Comparison of ENCODE assay signal across 9 cellular contexts in the genomic region with DNA sequence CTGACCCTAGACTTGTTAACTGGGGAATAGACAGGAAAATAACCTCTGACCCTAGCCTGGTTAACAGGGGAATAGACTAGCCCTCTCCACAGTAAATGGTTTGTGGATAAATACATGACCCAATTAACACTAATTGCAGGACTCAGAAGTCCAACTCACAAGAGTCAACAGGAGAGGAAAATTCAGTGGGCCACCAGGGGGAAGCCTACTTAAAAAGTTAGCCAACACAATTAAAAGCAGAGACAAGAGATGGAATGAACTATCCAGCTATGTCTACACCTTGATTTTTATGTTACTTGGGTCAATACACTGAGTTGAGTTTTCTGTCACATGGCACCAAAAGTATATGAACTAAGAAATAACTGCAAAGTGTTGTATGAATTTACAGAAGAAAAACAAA.
A peak's percentile ranks its signal among the peaks of the same experiment; 100 is the strongest.
DNase-seq lines count a peak whose midpoint lies in the region; ATAC-seq, FAIRE-seq and TF ChIP-seq lines count a peak whose summit lies in the region.
"Had no signal": no experiment of that assay in that cellular context is flagged by ENCODE, and none has a peak within 500 bp of the region (broad histone marks: within the 10 kb centered on the region; RNA-seq: fewer than 3 reads in every experiment).

No MANE protein-coding gene starts in this region.

- H3K27ac ChIP-seq in endothelial cell of umbilical vein (ENCODE audit: insufficient read depth, low read depth, low read length) (no peak overlapping the region), psoas muscle (no peak overlapping the region)
- H3K27ac ChIP-seq: BLaER1 had no signal

- peaks cover 38% of the 10 kb centered on the region for H3K4me1 Mint-ChIP-seq in activated CD4-positive, alpha-beta T cell treated with anti-CD3 and anti-CD28 coated beads, Interleukin-2, amount 10 ng/mL, durations not matched to agents 24 days and 14 days

- H3K9me3 Mint-ChIP-seq in activated CD4-positive, alpha-beta T cell treated with anti-CD3 and anti-CD28 coated beads, Interleukin-2, amount 10 ng/mL, durations not matched to agents 24 days and 14 days: peaks cover 16% of the 10 kb centered on the region

- H3K4me3 Mint-ChIP-seq in activated CD4-positive, alpha-beta T cell treated with anti-CD3 and anti-CD28 coated beads, Interleukin-2, amount 10 ng/mL, durations not matched to agents 24 days and 14 days: no peak overlapping the region

- CTCF ChIA-PET in endothelial cell of umbilical vein (lab: Charles Lee): interaction anchor here (0.7 to 5.2 kb wide), 15 partner anchors 9 to 830 kb away, joined by 3 to 67 read pairs (median 4); a partner anchor contains a TSS

- peak in 1 of 2 donors; percentile 23 for TF ChIP-seq CTCF in endothelial cell of umbilical vein (IDR thresholded peaks at IDR 0.05; ENCODE audit: extremely low read depth in 1 of 2, insufficient read depth in 1 of 2, low read depth in 1 of 2, low read length in 2 of 2)
- TF ChIP-seq CTCF in psoas muscle (IDR thresholded peaks at IDR 0.05): peak; percentile 10

- DNase-seq in NCI-H1417 (lab: John Stamatoyannopoulos, UW) (peak in 2 of 3 experiments; percentile 15 to 42), NCI-H1417 treated with DMSO at 0.1 percent for 48 hours (lab: John Stamatoyannopoulos, UW) (no peak), endothelial cell of umbilical vein (ENCODE audit: low read depth, low spot score) (peak; percentile 38), psoas muscle (no peak), NCI-H2081 (lab: John Stamatoyannopoulos, UW) (no peak), NCI-H1930 (lab: John Stamatoyannopoulos, UW) (no peak)
- DNase-seq in activated CD4-positive, alpha-beta T cell treated with anti-CD3 and anti-CD28 coated beads, Interleukin-2, amount 10 ng/mL, durations not matched to agents 24 days and 14 days: peak; percentile 78

- no peak for TF ChIP-seq POLR2A in endothelial cell of umbilical vein (IDR thresholded peaks at IDR 0.05; ENCODE audit: low read depth, low read length)

- no TSS peak for BruUV-seq in endothelial cell of umbilical vein (replicated peaks; lab: Mats Ljungman, UMichigan)

- no peak overlapping the region for H3K4me3 ChIP-seq in endothelial cell of umbilical vein (replicated peaks in 1 of 3; ENCODE audit: insufficient read depth in 1 of 3, low read depth in 1 of 3, low read length in 3 of 3)
- no peak overlapping the region for H3K4me3 ChIP-seq in psoas muscle
- H3K4me3 ChIP-seq: BLaER1 had no signal

- H3K27ac Mint-ChIP-seq in activated CD4-positive, alpha-beta T cell treated with anti-CD3 and anti-CD28 coated beads, Interleukin-2, amount 10 ng/mL, durations not matched to agents 24 days and 14 days: peak overlapping the region; percentile 10

- H3K9me3 ChIP-seq in endothelial cell of umbilical vein (replicated peaks; ENCODE audit: control insufficient read depth, insufficient read depth, low read length) (no peaks in the 10 kb centered on the region), psoas muscle (no peaks in the 10 kb centered on the region)

- H3K27me3 Mint-ChIP-seq in activated CD4-positive, alpha-beta T cell treated with anti-CD3 and anti-CD28 coated beads, Interleukin-2, amount 10 ng/mL, durations not matched to agents 24 days and 14 days: no peaks in the 10 kb centered on the region

- H3K36me3 ChIP-seq in endothelial cell of umbilical vein (ENCODE audit: control insufficient read depth in 2 of 2, extremely low read depth in 1 of 2, insufficient read depth in 2 of 2, low read length in 2 of 2) (no peaks in the 10 kb centered on the region), psoas muscle (ENCODE audit: insufficient read depth in 1 of 2, low read depth in 1 of 2) (no peaks in the 10 kb centered on the region)
- H3K36me3 ChIP-seq: BLaER1 had no signal

- no peak overlapping the region for H2AFZ ChIP-seq in endothelial cell of umbilical vein (ENCODE audit: low read depth, low read length)

- no peaks in the 10 kb centered on the region for H3K4me1 ChIP-seq in endothelial cell of umbilical vein (ENCODE audit: control insufficient read depth, extremely low read depth, insufficient read depth, low read length)
- no peaks in the 10 kb centered on the region for H3K4me1 ChIP-seq in psoas muscle

- ATAC-seq in HG03432 (IDR thresholded peaks at IDR 0.05; ENCODE audit: unreplicated experiment) (peak; percentile 61), psoas muscle (no peak)

- no peak for FAIRE-seq in endothelial cell of umbilical vein (lab: Jason Lieb, UNC)

- H3K27me3 ChIP-seq in endothelial cell of umbilical vein (ENCODE audit: control insufficient read depth in 2 of 2, insufficient read depth in 2 of 2, low read length in 2 of 2): no peaks in the 10 kb centered on the region
- H3K27me3 ChIP-seq in psoas muscle (ENCODE audit: insufficient read depth in 3 of 3, low read length in 2 of 3): no peaks in the 10 kb centered on the region
- H3K27me3 ChIP-seq: BLaER1 had no signal

- H4K20me1 ChIP-seq in endothelial cell of umbilical vein (replicated peaks; ENCODE audit: control insufficient read depth, extremely low read depth, insufficient read depth, low read length): no peaks in the 10 kb centered on the region
- H4K20me1 ChIP-seq: BLaER1 had no signal

- POLR2A ChIA-PET in endothelial cell of umbilical vein (lab: Charles Lee): no interaction called here

- peaks cover 25% of the 10 kb centered on the region for H3K36me3 Mint-ChIP-seq in activated CD4-positive, alpha-beta T cell treated with anti-CD3 and anti-CD28 coated beads, Interleukin-2, amount 10 ng/mL, durations not matched to agents 24 days and 14 days (ENCODE audit: low read depth)

- dilution Hi-C loops in endothelial cell of umbilical vein (cut with MboI; ENCODE audit: extremely low pct_ligation_motif_present, low sequenced_read_pairs): no loop called here

- H3K79me2 ChIP-seq in endothelial cell of umbilical vein (ENCODE audit: control insufficient read depth, insufficient read depth, low read length): no peaks in the 10 kb centered on the region

- intact Hi-C loops in activated CD4-positive, alpha-beta T cell treated with anti-CD3 and anti-CD28 coated beads, Interleukin-2, amount 10 ng/mL, durations not matched to agents 24 days and 14 days (cut with micrococcal nuclease): loop anchor here (1.0 kb wide), 1 partner anchor 162 kb away; no protein-coding TSS in a partner anchor
- intact Hi-C loops in endothelial cell of umbilical vein (cut with micrococcal nuclease): loop anchor here (1.0 to 2.0 kb wide), 3 partner anchors 162 to 569 kb away; no protein-coding TSS in a partner anchor
- intact Hi-C loops in psoas muscle (cut with DNase I): loop anchor here in 1 of 2 donors (10.0 kb wide), 1 partner anchor 167 kb away; no protein-coding TSS in a partner anchor

- H3K9ac ChIP-seq in endothelial cell of umbilical vein (replicated peaks; ENCODE audit: extremely low read depth, insufficient read depth, low read length): no peak overlapping the region
- H3K9ac ChIP-seq: BLaER1 had no signal

- no peaks in the 10 kb centered on the region for H3K9me1 ChIP-seq in endothelial cell of umbilical vein (replicated peaks; ENCODE audit: control insufficient read depth, extremely low read depth, insufficient read depth, low read length)

- no peak overlapping the region for H3K4me2 ChIP-seq in endothelial cell of umbilical vein (ENCODE audit: insufficient read depth, low read length)
- H3K4me2 ChIP-seq: BLaER1 had no signal

TF ChIP-seq in endothelial cell of umbilical vein, 7 proteins besides CTCF, POLR2A, EP300 and RAD21:
- TF ChIP-seq FOS (IDR thresholded peaks at IDR 0.05; ENCODE audit: borderline replicate concordance, insufficient read depth, low read length) (no peak), JUN (IDR thresholded peaks at IDR 0.05; ENCODE audit: borderline replicate concordance, insufficient read depth, insufficient read length, low read depth) (no peak), MYC (IDR thresholded peaks at IDR 0.05; ENCODE audit: low read depth, low read length) (no peak), EZH2 (IDR thresholded peaks at IDR 0.05; ENCODE audit: borderline replicate concordance, low read depth, low read length, severe bottlenecking) (no peak), GATA2 (IDR thresholded peaks at IDR 0.05; ENCODE audit: insufficient read depth, insufficient read length, low read depth, low read length) (no peak), POLR2AphosphoS5 (IDR thresholded peaks at IDR 0.05; ENCODE audit: insufficient read depth, low read depth, low read length) (no peak)
- TF ChIP-seq, protein P1, sequence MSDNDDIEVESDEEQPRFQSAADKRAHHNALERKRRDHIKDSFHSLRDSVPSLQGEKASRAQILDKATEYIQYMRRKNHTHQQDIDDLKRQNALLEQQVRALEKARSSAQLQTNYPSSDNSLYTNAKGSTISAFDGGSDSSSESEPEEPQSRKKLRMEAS (IDR thresholded peaks at IDR 0.05; ENCODE audit: insufficient read depth, insufficient read length): no peak

Comparison
In these comparisons a context has a peak if more than half of its experiments do, and no peak if none do; other contexts are left out.
1. DNase-seq: peak in NCI-H1417 (2 of 3), activated CD4-positive, alpha-beta T cell treated with anti-CD3 and anti-CD28 coated beads, Interleukin-2, amount 10 ng/mL, durations not matched to agents 24 days and 14 days (single experiment) and endothelial cell of umbilical vein (single experiment); none in NCI-H1417 treated with DMSO at 0.1 percent for 48 hours (single experiment), psoas muscle (0 of 2), NCI-H2081 (0 of 2) and NCI-H1930 (0 of 2).